In the genomic region with DNA sequence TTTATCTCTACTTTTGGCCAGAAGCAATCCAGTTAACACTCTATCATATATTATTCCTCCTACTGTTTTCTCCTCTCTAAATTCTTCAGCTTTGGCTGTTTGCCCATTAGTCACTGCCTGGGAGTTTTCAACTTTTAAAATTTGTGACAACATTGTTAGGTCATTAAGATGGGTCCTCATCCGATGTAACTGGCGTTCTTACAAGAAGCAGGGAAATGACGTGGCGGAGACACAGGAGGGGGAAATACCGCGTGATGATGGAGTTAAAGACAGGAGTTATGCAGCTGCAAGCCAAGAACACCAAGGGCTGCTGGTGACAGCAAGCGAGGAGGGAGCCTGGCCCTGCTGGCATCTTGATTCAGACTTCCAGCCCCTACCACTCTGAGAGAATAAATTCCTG, we compare ENCODE assay signal across 1 cellular context.
TF ChIP-seq lines count a peak whose summit lies in the region.

No MANE protein-coding gene starts in this region.

TF ChIP-seq in HepG2, 621 proteins besides CTCF, POLR2A, EP300 and RAD21:
- TF ChIP-seq MED13 (CRISPR knock-in tag; IDR thresholded peaks at IDR 0.05) (no peak), CREB1 (IDR thresholded peaks at IDR 0.05) (peak; percentile 70), CREB1 (CRISPR knock-in tag; IDR thresholded peaks at IDR 0.05) (no peak)
TF ChIP-seq in HepG2: peak in this region for 1.
